In genomic region chr16:15389906-15390305, GRCh38 we compare ENCODE assay signal across 3 cellular contexts. TPM values are rescaled to one million over a fixed set of nuclear protein-coding genes. Genes with fewer than 3 reads are reported as not detected.
"Had no signal": no experiment of that assay in that cellular context is flagged by ENCODE, and none has a peak within 500 bp of the region (broad histone marks: within the 10 kb centered on the region; RNA-seq: fewer than 3 reads in every experiment).

No MANE protein-coding gene starts in this region.

RNA-seq across cellular contexts. Expression of gene MPV17L, which starts 5.6 kb away (rescaled TPM):
- total RNA-seq: H4, HFFc6 had no signal

RNA-seq across cellular contexts. Expression of gene NPIPA5, which starts 11.8 kb away (rescaled TPM):
- polyA plus RNA-seq: GM23248 had no signal
